3 cellular contexts compared by ENCODE assay signal in the genomic region with DNA sequence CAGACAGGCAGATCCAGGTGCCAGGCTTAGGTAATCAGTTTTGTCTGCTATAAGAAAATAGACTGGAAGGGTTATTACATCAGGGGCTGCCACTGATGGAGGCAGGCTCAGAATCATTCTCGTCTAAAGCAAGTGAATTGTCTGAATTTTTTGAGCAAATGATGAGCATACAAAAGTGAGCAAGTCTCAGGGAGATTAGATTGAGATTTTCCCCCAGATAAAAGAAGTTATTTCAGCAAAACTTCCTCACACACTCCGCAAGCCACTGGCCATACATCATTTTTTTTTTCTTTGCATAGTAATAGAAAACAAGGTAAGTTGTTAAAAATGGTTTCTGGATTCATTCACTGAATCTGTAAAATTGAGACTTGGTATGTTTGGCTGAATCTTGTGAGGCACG.
TF ChIP-seq lines count a peak whose summit lies in the region.

No MANE protein-coding gene starts in this region.

TF ChIP-seq in A549, 52 proteins besides CTCF, POLR2A, EP300 and RAD21:
- TF ChIP-seq NPAS2 (CRISPR knock-in tag; IDR thresholded peaks at IDR 0.05; ENCODE audit: borderline replicate concordance) (no peak), EHF (CRISPR knock-in tag; IDR thresholded peaks at IDR 0.05) (no peak), MAZ (IDR thresholded peaks at IDR 0.05; ENCODE audit: borderline replicate concordance, low read depth, low read length) (no peak), RARB (CRISPR knock-in tag; IDR thresholded peaks at IDR 0.05) (no peak), FOSL2 (IDR thresholded peaks at IDR 0.05) (no peak), FOSL2 (CRISPR knock-in tag; IDR thresholded peaks at IDR 0.05) (no peak), CHD2 (IDR thresholded peaks at IDR 0.05; ENCODE audit: low read length, partially characterized antibody) (no peak), NFE2L2 (conservative IDR thresholded peaks at IDR 0.05; ENCODE audit: low read length) (no peak), NR3C1 (IDR thresholded peaks at IDR 0.05) (no peak), ZSCAN20 (CRISPR knock-in tag; IDR thresholded peaks at IDR 0.05) (no peak), FOXS1 (CRISPR knock-in tag; IDR thresholded peaks at IDR 0.05) (no peak), HEYL (CRISPR knock-in tag; IDR thresholded peaks at IDR 0.05) (no peak), RNF2 (IDR thresholded peaks at IDR 0.05; ENCODE audit: borderline replicate concordance, low read depth) (no peak), PHF8 (IDR thresholded peaks at IDR 0.05; ENCODE audit: borderline replicate concordance, low read depth) (no peak), HOXB13 (CRISPR knock-in tag; IDR thresholded peaks at IDR 0.05; ENCODE audit: low read depth) (no peak), ATOH8 (CRISPR knock-in tag; IDR thresholded peaks at IDR 0.05; ENCODE audit: low read depth) (no peak)

TF ChIP-seq in IMR-90, 13 proteins besides CTCF, POLR2A, EP300 and RAD21:
- TF ChIP-seq ELK1 (IDR thresholded peaks at IDR 0.05; ENCODE audit: borderline replicate concordance, low read depth, low read length), result no peak
- no peak for TF ChIP-seq RCOR1 (IDR thresholded peaks at IDR 0.05; ENCODE audit: insufficient replicate concordance, low read length)
- no peak for TF ChIP-seq MXI1 (IDR thresholded peaks at IDR 0.05; ENCODE audit: borderline replicate concordance, low read depth, low read length)
- TF ChIP-seq CEBPB (IDR thresholded peaks at IDR 0.05; ENCODE audit: low read depth, low read length), result no peak
- no peak for TF ChIP-seq USF2 (IDR thresholded peaks at IDR 0.05; ENCODE audit: low read depth, low read length)
- no peak for TF ChIP-seq FOS (IDR thresholded peaks at IDR 0.05; ENCODE audit: low read depth, low read length)
- TF ChIP-seq MAZ (IDR thresholded peaks at IDR 0.05; ENCODE audit: borderline replicate concordance, low read depth, low read length), result no peak
- no peak for TF ChIP-seq SMC3 (IDR thresholded peaks at IDR 0.05; ENCODE audit: low read depth, low read length)
- TF ChIP-seq RFX5 (IDR thresholded peaks at IDR 0.05; ENCODE audit: low read depth, low read length), result no peak

TF ChIP-seq in endothelial cell of umbilical vein, 7 proteins besides CTCF, POLR2A, EP300 and RAD21:
- no peak for TF ChIP-seq FOS (IDR thresholded peaks at IDR 0.05; ENCODE audit: borderline replicate concordance, insufficient read depth, low read length)
- TF ChIP-seq MYC (IDR thresholded peaks at IDR 0.05; ENCODE audit: low read depth, low read length), result no peak
